Comparison of ENCODE assay signal across 8 cellular contexts in genomic region chr2:215435809-215436704, GRCh38. TPM values are rescaled to one million over a fixed set of nuclear protein-coding genes. Genes with fewer than 3 reads are reported as not detected.
DNase-seq lines count a peak whose midpoint lies in the region; ATAC-seq and TF ChIP-seq lines count a peak whose summit lies in the region.

TSS of gene FN1 (minus strand) at chr2:215436068. CDS start at chr2:215435802, 266 bp downstream.

- H3K36me3 ChIP-seq in SK-N-SH (replicated peaks in 1 of 2; ENCODE audit: control insufficient read depth in 1 of 2, insufficient read depth in 2 of 2, low read length in 1 of 2) (peaks cover 16 to 40% of the 10 kb centered on the region in 2 experiments), heart left ventricle (peaks cover 0 to 24% (median 9%) of the 10 kb centered on the region in 9 donors), trophoblast cell (ENCODE audit: control insufficient read depth in 1 of 2, insufficient read depth in 2 of 2, low read length in 2 of 2) (peaks cover 6 to 17% of the 10 kb centered on the region in 2 experiments), tibial nerve (peaks cover 0 to 9% (median 0%) of the 10 kb centered on the region in 3 donors)

- H3K9me3 Mint-ChIP-seq in CD14-positive monocyte = peaks cover 0 to 16% (median 3%) of the 10 kb centered on the region in 7 donors

- intact Hi-C loops in CD14-positive monocyte (cut with micrococcal nuclease) = no loop called here
- intact Hi-C loops in heart left ventricle (cut with DNase I) = loop anchor here in 2 of 10 donors (10.0 kb wide), 3 partner anchors 139 to 399 kb away; no protein-coding TSS in a partner anchor

- peak; percentile 83 for ATAC-seq in GM19452 (IDR thresholded peaks at IDR 0.05; ENCODE audit: unreplicated experiment)
- ATAC-seq in heart left ventricle = peak; percentile 84 to 95 (median 89)

- peak within 1 kb of the TSS; percentile 94 for H4K91ac ChIP-seq in trophoblast cell (ENCODE audit: low read depth, low read length)

- H3K14ac ChIP-seq in trophoblast cell (ENCODE audit: low read length) = peak within 1 kb of the TSS; percentile 88

- H3K27ac ChIP-seq in HL-60 (replicated peaks) (no peak within 1 kb of the TSS), SK-N-SH (ENCODE audit: low read depth in 2 of 2, low read length in 1 of 2) (peak within 1 kb of the TSS; percentile 84 to 100), heart left ventricle (peak within 1 kb of the TSS; percentile 81 to 99 (median 91)), trophoblast cell (ENCODE audit: low read depth, low read length) (peak within 1 kb of the TSS; percentile 96), tibial nerve (peak within 1 kb of the TSS; percentile 77 to 95 (median 92))

- H2AFZ ChIP-seq in SK-N-SH (ENCODE audit: low read depth) (peak within 1 kb of the TSS; percentile 75; the same call in 1 of the 2 replicates), trophoblast cell (ENCODE audit: insufficient read depth, low read length, poor library complexity) (peak within 1 kb of the TSS; percentile 59)

- DNase-seq in CD14-positive monocyte (ENCODE audit: low spot score) = peak; percentile 58
- DNase-seq in HL-60 (ENCODE audit: low read depth in 1 of 2, low spot score in 1 of 2) = no peak
- DNase-seq in SK-N-SH = peak; percentile 94
- peak; percentile 93 for DNase-seq in amniotic epithelial cell (ENCODE audit: low read depth)
- peak; percentile 93 to 95 (median 94) for DNase-seq in heart left ventricle
- DNase-seq in trophoblast cell = peak; percentile 85 to 93
- DNase-seq in tibial nerve (ENCODE audit: low spot score in 2 of 2) = peak; percentile 85 to 93

- peaks cover 55% of the 10 kb centered on the region for H3F3A ChIP-seq in SK-N-SH (replicated peaks; ENCODE audit: insufficient read depth)

- H3K27ac Mint-ChIP-seq in CD14-positive monocyte = peak within 1 kb of the TSS in 4 of 7 donors; percentile 58 to 80 (median 76)

- H4K12ac ChIP-seq in trophoblast cell (ENCODE audit: low read depth, low read length) = peak within 1 kb of the TSS; percentile 92

- H3K79me1 ChIP-seq in trophoblast cell (ENCODE audit: low read length) = peaks cover 16% of the 10 kb centered on the region

- peak within 1 kb of the TSS; percentile 100 for H3K9ac ChIP-seq in SK-N-SH
- peak within 1 kb of the TSS; percentile 94 for H3K9ac ChIP-seq in trophoblast cell (ENCODE audit: low read length)

- peak within 1 kb of the TSS; percentile 94 for H2BK5ac ChIP-seq in trophoblast cell (ENCODE audit: low read depth, low read length, poor library complexity)

- peak within 1 kb of the TSS; percentile 93 for H2AK5ac ChIP-seq in trophoblast cell (ENCODE audit: low read length)

- H3K4ac ChIP-seq in trophoblast cell (ENCODE audit: low read depth, low read length) = peak within 1 kb of the TSS; percentile 87

- peaks cover 20% of the 10 kb centered on the region for H3K4me1 Mint-ChIP-seq in CD14-positive monocyte

- H3K4me1 ChIP-seq in SK-N-SH (ENCODE audit: control insufficient read depth in 1 of 2, insufficient read depth in 2 of 2, low read depth in 1 of 2, low read length in 1 of 2) (peaks cover 3 to 26% of the 10 kb centered on the region in 2 experiments; a peak in 3 of 4 replicates), heart left ventricle (peaks cover 0 to 41% (median 7%) of the 10 kb centered on the region in 12 donors), trophoblast cell (ENCODE audit: control insufficient read depth in 1 of 2, insufficient read depth in 2 of 2, low read length in 2 of 2) (peaks cover 6 to 7% of the 10 kb centered on the region in 2 experiments), tibial nerve (peaks cover 0 to 55% (median 0%) of the 10 kb centered on the region in 4 donors)

- H3K18ac ChIP-seq in trophoblast cell (ENCODE audit: low read length) = peak within 1 kb of the TSS; percentile 93

- under 1% methylated on average over 22 of the region's 59 CpGs for WGBS in SK-N-SH (ENCODE audit: low lambda C conversion rate)
- WGBS in heart left ventricle, 4 donors = 0 to 1% (median 1%) methylated on average over 38 to 59 of the region's 59 CpGs
- no CpG with 5 or more reads among the region's 59 CpGs for WGBS in trophoblast cell (ENCODE audit: extremely low coverage, insufficient coverage, insufficient read length)
- 0 to 1% methylated on average over 42 to 47 of the region's 59 CpGs for WGBS in tibial nerve, 2 donors

- no peak for TF ChIP-seq RAD21 in SK-N-SH (IDR thresholded peaks at IDR 0.05; ENCODE audit: low read length)

- CTCF ChIA-PET in SK-N-SH (lab: Yijun Ruan, JAX) = interaction anchor here (1.6 kb wide), 1 partner anchor 19 kb away, joined by 6 read pairs; no protein-coding TSS in a partner anchor

- H3K4me3 Mint-ChIP-seq in CD14-positive monocyte = peak within 1 kb of the TSS; percentile 86 to 94

- H3K9me3 ChIP-seq in SK-N-SH (no peaks in the 10 kb centered on the region), heart left ventricle (no peaks in the 10 kb centered on the region), trophoblast cell (ENCODE audit: insufficient read depth, low read depth, low read length) (no peaks in the 10 kb centered on the region), tibial nerve (no peaks in the 10 kb centered on the region)

- H3K4me2 ChIP-seq in SK-N-SH (peak within 1 kb of the TSS; percentile 91), trophoblast cell (ENCODE audit: low read length) (peak within 1 kb of the TSS; percentile 69)

- H3K79me2 ChIP-seq in SK-N-SH (ENCODE audit: insufficient read depth) (peaks cover 52% of the 10 kb centered on the region), trophoblast cell (ENCODE audit: control insufficient read depth, insufficient read depth, low read length, poor library complexity) (peaks cover 12% of the 10 kb centered on the region)

- peaks cover 43% of the 10 kb centered on the region for H4K20me1 ChIP-seq in SK-N-SH (ENCODE audit: insufficient read depth)

- H3K36me3 Mint-ChIP-seq in CD14-positive monocyte = peaks cover 2 to 5% of the 10 kb centered on the region in 2 donors

- TF ChIP-seq CTCF in CD14-positive monocyte (IDR thresholded peaks at IDR 0.05) = no peak
- TF ChIP-seq CTCF in HL-60 (IDR thresholded peaks at IDR 0.05; ENCODE audit: insufficient read depth, low read length) = no peak
- no peak for TF ChIP-seq CTCF in SK-N-SH (IDR thresholded peaks at IDR 0.05)
- no peak for TF ChIP-seq CTCF in heart left ventricle (IDR thresholded peaks at IDR 0.05)
- TF ChIP-seq CTCF in tibial nerve (IDR thresholded peaks at IDR 0.05) = peak in 1 of 5 experiments; percentile 26

- H3K4me3 ChIP-seq in HL-60 (replicated peaks; ENCODE audit: insufficient read depth, low read length) (peak within 1 kb of the TSS; percentile 57), SK-N-SH (ENCODE audit: low read depth in 2 of 2, low read length in 1 of 2) (peak within 1 kb of the TSS; percentile 88 to 89), heart left ventricle (peak within 1 kb of the TSS; percentile 39 to 90 (median 64)), trophoblast cell (ENCODE audit: low read depth, low read length) (peak within 1 kb of the TSS; percentile 77), tibial nerve (peak within 1 kb of the TSS; percentile 58 to 85 (median 62))

- TF ChIP-seq POLR2A in heart left ventricle (IDR thresholded peaks at IDR 0.05) (peak in 1 of 2 donors; percentile 68), tibial nerve (IDR thresholded peaks at IDR 0.05) (peak; percentile 45 to 70)

- TF ChIP-seq EP300 in SK-N-SH (IDR thresholded peaks at IDR 0.05; ENCODE audit: borderline replicate concordance in 1 of 2, low read depth in 1 of 2, low read length in 1 of 2) (peak in 1 of 2 experiments; percentile 59; a peak in 1 of 4 replicates), tibial nerve (IDR thresholded peaks at IDR 0.05) (peak; percentile 39 to 88)

- POLR2A ChIA-PET in SK-N-SH (lab: Yijun Ruan, JAX) = interaction anchor here (0.6 kb wide), 1 partner anchor 71 kb away, joined by 3 read pairs; no protein-coding TSS in a partner anchor

- H3K27me3 ChIP-seq in HL-60 (ENCODE audit: insufficient read depth, poor library complexity, severe bottlenecking) (peaks cover 47% of the 10 kb centered on the region), SK-N-SH (ENCODE audit: insufficient read depth) (no peaks in the 10 kb centered on the region), heart left ventricle (peaks cover 0 to 33% (median 0%) of the 10 kb centered on the region in 9 donors), trophoblast cell (ENCODE audit: insufficient read depth, low read length) (no peaks in the 10 kb centered on the region), tibial nerve (no peaks in the 10 kb centered on the region)

- no peaks in the 10 kb centered on the region for H3K9me2 ChIP-seq in SK-N-SH

- peak within 1 kb of the TSS; percentile 94 for H4K8ac ChIP-seq in trophoblast cell (ENCODE audit: low read depth, low read length)

- H3K27me3 Mint-ChIP-seq in CD14-positive monocyte (ENCODE audit: low read depth in 3 of 3) = peaks cover 75 to 80% (median 79%) of the 10 kb centered on the region in 3 donors

- peak within 1 kb of the TSS; percentile 82 for H2BK12ac ChIP-seq in trophoblast cell (ENCODE audit: low read length)

- H2BK120ac ChIP-seq in trophoblast cell (ENCODE audit: insufficient read depth, low read length, poor library complexity) = peak within 1 kb of the TSS; percentile 98

- peak within 1 kb of the TSS; percentile 35 for H3K23ac ChIP-seq in trophoblast cell (ENCODE audit: low read length)

TF ChIP-seq in SK-N-SH, 30 proteins besides CTCF, POLR2A, EP300 and RAD21 (continues in another document):
- TF ChIP-seq RFX5 (IDR thresholded peaks at IDR 0.05; ENCODE audit: low read length) (peak; percentile 54; the same call in 1 of the 2 replicates), USF1 (IDR thresholded peaks at IDR 0.05; ENCODE audit: borderline replicate concordance, low read depth) (no peak), TAF1 (IDR thresholded peaks at IDR 0.05; ENCODE audit: borderline replicate concordance, low read depth, low read length) (peak; percentile 88)

RNA-seq across cellular contexts. Expression of gene FN1, which starts in this region (rescaled TPM):
- polyA plus RNA-seq in CD14-positive monocyte (under 1 TPM; 0.23 to 0.72 TPM), SK-N-SH (2012; rRNA removed) (1,637 and 1,671 TPM in 2 replicates), heart left ventricle (100 to 1,000 TPM; 100 to 527 TPM)
- polyA plus RNA-seq in SK-N-SH (2012; cell fraction: cytosol; rRNA removed) = 978 and 1,254 TPM in 2 replicates
- 2,323 and 4,066 TPM in 2 replicates for polyA plus RNA-seq in SK-N-SH (2012; cell fraction: nucleus; rRNA removed)
- total RNA-seq in heart left ventricle (1,000 to 10,000 TPM in 1 of 9 donors, 100 to 1,000 TPM in 8; 118 to 1,418 (median 343) TPM), tibial nerve (100 to 1,000 TPM; 272 to 709 (median 375) TPM)
- 3,568 and 4,026 TPM in 2 replicates for polyA plus RNA-seq in trophoblast cell (2013)

Comparison
In these comparisons a context has a peak if more than half of its experiments do, and no peak if none do; other contexts are left out.
1. RNA of gene FN1 (polyA plus RNA-seq): 978 to 4,066 TPM in SK-N-SH and 100 to 527 TPM in heart left ventricle; 0.23 to 0.72 TPM in CD14-positive monocyte; every median in the first group is over 10 times any median in the second.
2. Peak in DNase-seq in CD14-positive monocyte; RNA of the gene not detected or under 1 TPM.
3. DNase-seq: peak in SK-N-SH (single experiment), amniotic epithelial cell (single experiment), heart left ventricle (5 of 5), trophoblast cell (2 of 2) and tibial nerve (2 of 2); none in HL-60 (0 of 2).
4. Peak in every context shown above with its lines, with median percentiles within 50 percentile points of each other: H3K4me3 ChIP-seq.